8 cellular contexts compared by ENCODE assay signal in the genomic region with DNA sequence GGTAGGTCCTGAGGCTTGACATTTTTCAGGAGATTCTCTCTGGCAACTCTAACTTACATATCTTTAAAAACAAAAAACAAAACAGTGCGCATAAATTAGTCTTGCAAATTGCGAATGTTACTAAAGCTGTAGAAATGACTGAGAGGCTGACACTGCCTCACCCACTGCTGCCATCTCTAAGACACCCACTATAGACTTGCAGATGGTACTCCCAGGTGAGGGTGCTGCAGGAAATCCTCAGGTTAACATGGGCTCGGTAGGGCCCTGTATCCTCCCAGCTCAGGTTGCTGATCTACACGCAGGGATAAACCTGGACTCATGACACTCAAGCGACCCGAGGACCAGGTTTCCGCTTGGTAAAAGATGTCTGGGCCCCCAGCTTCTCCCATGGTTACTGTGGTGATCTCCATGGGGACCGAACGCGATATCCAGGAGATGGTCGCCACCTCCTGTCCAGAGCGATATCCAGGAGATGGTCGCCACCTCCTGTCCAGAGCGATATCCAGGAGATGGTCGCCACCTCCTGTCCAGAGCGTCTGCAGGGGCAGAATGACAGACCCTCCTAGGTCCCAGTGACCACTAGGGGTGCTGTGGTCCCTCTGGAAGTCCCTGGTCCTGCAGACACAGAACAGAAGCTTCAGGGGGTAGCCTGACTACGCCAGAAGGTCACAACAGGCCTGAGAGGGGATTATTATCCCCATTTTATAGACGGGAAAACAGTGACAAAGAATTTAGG. TPM values are rescaled to one million over a fixed set of nuclear protein-coding genes. Genes with fewer than 3 reads are reported as not detected.
DNase-seq lines count a peak whose midpoint lies in the region; ATAC-seq and TF ChIP-seq lines count a peak whose summit lies in the region.

No MANE protein-coding gene starts in this region.

- peaks cover 4% of the 10 kb centered on the region for H3K27me3 Mint-ChIP-seq in activated CD8-positive, alpha-beta memory T cell treated with anti-CD3 and anti-CD28 coated beads, Interleukin-2, amount 10 ng/mL, durations not matched to agents 7 days and 5 days
- peaks cover 2% of the 10 kb centered on the region for H3K27me3 Mint-ChIP-seq in endothelial cell (ENCODE audit: unreplicated experiment)

- TF ChIP-seq CTCF in OCI-LY1 (IDR thresholded peaks at IDR 0.05; ENCODE audit: low read length) (peak; percentile 83), endothelial cell (IDR thresholded peaks at IDR 0.05; ENCODE audit: unreplicated experiment) (peak; percentile 44)

- no peaks in the 10 kb centered on the region for H4K20me1 ChIP-seq in OCI-LY1 (ENCODE audit: insufficient read depth, low read length)

- H3K4me1 Mint-ChIP-seq in activated CD8-positive, alpha-beta memory T cell treated with anti-CD3 and anti-CD28 coated beads, Interleukin-2, amount 10 ng/mL, durations not matched to agents 7 days and 5 days = peaks cover 25% of the 10 kb centered on the region
- peaks cover 11% of the 10 kb centered on the region for H3K4me1 Mint-ChIP-seq in endothelial cell (ENCODE audit: unreplicated experiment)

- no peaks in the 10 kb centered on the region for H3K9me3 Mint-ChIP-seq in activated CD8-positive, alpha-beta memory T cell treated with anti-CD3 and anti-CD28 coated beads, Interleukin-2, amount 10 ng/mL, durations not matched to agents 7 days and 5 days (ENCODE audit: low read depth)
- H3K9me3 Mint-ChIP-seq in endothelial cell (ENCODE audit: unreplicated experiment) = no peaks in the 10 kb centered on the region

- no peak overlapping the region for H3K9ac ChIP-seq in OCI-LY1 (ENCODE audit: low read length)

- DNase-seq in activated CD8-positive, alpha-beta memory T cell treated with anti-CD3 and anti-CD28 coated beads, Interleukin-2, amount 10 ng/mL, durations not matched to agents 7 days and 5 days = peak; percentile 61
- DNase-seq in activated CD8-positive, alpha-beta memory T cell treated with anti-CD3 and anti-CD28 coated beads for 24 hours = no peak
- peak; percentile 66 for DNase-seq in endothelial cell (ENCODE audit: low spot score)
- peak; percentile 78 for DNase-seq in stimulated activated CD8-positive, alpha-beta memory T cell treated with anti-CD3 and anti-CD28 coated beads, Interleukin-4, amount 100 ng/mL, for 48 hours

- H3K9me3 ChIP-seq in OCI-LY1 (ENCODE audit: low read length) = no peaks in the 10 kb centered on the region

- H3K79me2 ChIP-seq in OCI-LY1 (ENCODE audit: insufficient read depth, low read length) = no peaks in the 10 kb centered on the region

- H3K4me3 Mint-ChIP-seq in activated CD8-positive, alpha-beta memory T cell treated with anti-CD3 and anti-CD28 coated beads, Interleukin-2, amount 10 ng/mL, durations not matched to agents 7 days and 5 days = no peak overlapping the region
- no peak overlapping the region for H3K4me3 Mint-ChIP-seq in endothelial cell (ENCODE audit: unreplicated experiment)

- no peak for ATAC-seq in activated CD8-positive, alpha-beta memory T cell treated with anti-CD3 and anti-CD28 coated beads, Interleukin-2, amount 10 ng/mL, durations not matched to agents 7 days and 5 days
- ATAC-seq in HG02981 (IDR thresholded peaks at IDR 0.05; ENCODE audit: unreplicated experiment) = no peak
- ATAC-seq in HG02852 (IDR thresholded peaks at IDR 0.05; ENCODE audit: unreplicated experiment) = no peak
- ATAC-seq in HG03108 (IDR thresholded peaks at IDR 0.05; ENCODE audit: unreplicated experiment) = no peak

- no peak overlapping the region for H3K4me2 ChIP-seq in OCI-LY1 (ENCODE audit: low read length)

- H3K36me3 Mint-ChIP-seq in activated CD8-positive, alpha-beta memory T cell treated with anti-CD3 and anti-CD28 coated beads, Interleukin-2, amount 10 ng/mL, durations not matched to agents 7 days and 5 days = no peaks in the 10 kb centered on the region
- no peaks in the 10 kb centered on the region for H3K36me3 Mint-ChIP-seq in endothelial cell (ENCODE audit: low read depth, unreplicated experiment)

- CTCF ChIA-PET in activated CD8-positive, alpha-beta memory T cell treated with anti-CD3 and anti-CD28 coated beads, Interleukin-2, amount 10 ng/mL, durations not matched to agents 7 days and 5 days (lab: Charles Lee) = interaction anchor here (0.6 to 9.1 kb wide), 31 partner anchors 11 to 216 kb away, joined by 3 to 174 read pairs (median 4); a partner anchor contains a TSS

- peaks cover 29% of the 10 kb centered on the region for H3K4me1 ChIP-seq in OCI-LY1 (ENCODE audit: insufficient read depth, low read length, severe bottlenecking)

- H3K27ac Mint-ChIP-seq in activated CD8-positive, alpha-beta memory T cell treated with anti-CD3 and anti-CD28 coated beads, Interleukin-2, amount 10 ng/mL, durations not matched to agents 7 days and 5 days = no peak overlapping the region
- no peak overlapping the region for H3K27ac Mint-ChIP-seq in endothelial cell (ENCODE audit: unreplicated experiment)

- H3K27me3 ChIP-seq in OCI-LY1 (ENCODE audit: insufficient read depth, low read length) = no peaks in the 10 kb centered on the region

- H2AFZ ChIP-seq in OCI-LY1 (ENCODE audit: low read length) = no peak overlapping the region

- H3K9me2 ChIP-seq in OCI-LY1 (ENCODE audit: low read depth, low read length) = no peaks in the 10 kb centered on the region

- no peak overlapping the region for H3K4me3 ChIP-seq in OCI-LY1 (ENCODE audit: low read depth, low read length, poor library complexity, severe bottlenecking)

- H3F3A ChIP-seq in OCI-LY1 (ENCODE audit: insufficient read depth, low read length) = no peaks in the 10 kb centered on the region

- no peak overlapping the region for H3K27ac ChIP-seq in OCI-LY1 (ENCODE audit: low read depth, low read length, poor library complexity, severe bottlenecking)

- H3K36me3 ChIP-seq in OCI-LY1 (ENCODE audit: insufficient read depth, low read length) = peaks cover 4% of the 10 kb centered on the region; the same call in 1 of the 2 replicates

RNA-seq across cellular contexts. Expression of a gene that starts 16.1 kb away (rescaled TPM):
- 1 to 10 TPM; 1.3 to 8.0 TPM for total RNA-seq in activated CD8-positive, alpha-beta memory T cell treated with anti-CD3 and anti-CD28 coated beads, Interleukin-2, amount 10 ng/mL, durations not matched to agents 7 days and 5 days
- total RNA-seq in endothelial cell (ENCODE audit: unreplicated experiment) = not detected

RNA-seq across cellular contexts. Expression of a gene that starts 40.8 kb away (rescaled TPM):
- total RNA-seq in activated CD8-positive, alpha-beta memory T cell treated with anti-CD3 and anti-CD28 coated beads, Interleukin-2, amount 10 ng/mL, durations not matched to agents 7 days and 5 days = 100 to 1,000 TPM; 107 to 126 TPM
- 0.56 TPM for total RNA-seq in endothelial cell (ENCODE audit: unreplicated experiment)

Comparison
In these comparisons a context has a peak if more than half of its experiments do, and no peak if none do; other contexts are left out.
1. RNA of a gene that starts 40.8 kb away (total RNA-seq): 107 to 126 TPM in activated CD8-positive, alpha-beta memory T cell treated with anti-CD3 and anti-CD28 coated beads, Interleukin-2, amount 10 ng/mL, durations not matched to agents 7 days and 5 days; 0.56 TPM in endothelial cell (single experiment); every median in the first group is over 10 times any median in the second.